15 cellular contexts compared by ENCODE assay signal in genomic region chr3:127961963-127962362, GRCh38. TPM values are rescaled to one million over a fixed set of nuclear protein-coding genes. Genes with fewer than 3 reads are reported as not detected.
DNase-seq lines count a peak whose midpoint lies in the region; ATAC-seq and TF ChIP-seq lines count a peak whose summit lies in the region.
"Had no signal": no experiment of that assay in that cellular context is flagged by ENCODE, and none has a peak within 500 bp of the region (broad histone marks: within the 10 kb centered on the region; RNA-seq: fewer than 3 reads in every experiment).

No MANE protein-coding gene starts in this region.

- H3K36me3 ChIP-seq in BE2C, result no peaks in the 10 kb centered on the region
- H3K36me3 ChIP-seq: sigmoid colon, upper lobe of left lung had no signal

- DNase-seq in BE2C (peak; percentile 33), H4 (ENCODE audit: low spot score) (peak; percentile 69), SHP77 (lab: John Stamatoyannopoulos, UW) (peak; percentile 67 to 82), iPS-NIHi11 (ENCODE audit: low spot score) (peak; percentile 34), GM10266 (ENCODE audit: extremely low spot score) (no peak), coronary artery (ENCODE audit: low spot score) (no peak)
- DNase-seq: activated CD4-positive, alpha-beta T cell treated with anti-CD3 and anti-CD28 coated beads for 4 hours; activated effector memory CD4-positive, alpha-beta T cell treated with anti-CD3 and anti-CD28 coated beads, Interleukin-2, amount 50 U/mL, for 16 hours; CD8-positive, alpha-beta memory T cell; dermis blood vessel endothelial cell; sigmoid colon; SK-N-SH had no signal

- no peaks in the 10 kb centered on the region for H3K4me1 ChIP-seq in BE2C
- H3K4me1 ChIP-seq: upper lobe of left lung had no signal

- no peaks in the 10 kb centered on the region for H3K9me3 ChIP-seq in BE2C
- H3K9me3 ChIP-seq: sigmoid colon, upper lobe of left lung had no signal

- no peaks in the 10 kb centered on the region for H3K27me3 ChIP-seq in BE2C
- H3K27me3 ChIP-seq: sigmoid colon, upper lobe of left lung had no signal

- TF ChIP-seq CTCF in BE2C (IDR thresholded peaks at IDR 0.05; ENCODE audit: low read depth, low read length) (no peak), GM10266 (IDR thresholded peaks at IDR 0.05; ENCODE audit: control insufficient read depth, insufficient read depth, low read depth, missing control alignments) (no peak), coronary artery (IDR thresholded peaks at IDR 0.05) (no peak)

- no peak for ATAC-seq in HG03521 (IDR thresholded peaks at IDR 0.05; ENCODE audit: unreplicated experiment)
- ATAC-seq in HG03139 (IDR thresholded peaks at IDR 0.05; ENCODE audit: unreplicated experiment), result no peak

- no peak overlapping the region for H3K4me3 ChIP-seq in BE2C (ENCODE audit: low read depth, low read length)
- no peak overlapping the region for H3K4me3 ChIP-seq in coronary artery
- H3K4me3 ChIP-seq: sigmoid colon, upper lobe of left lung had no signal

- no peak overlapping the region for H3K27ac ChIP-seq in coronary artery
- H3K27ac ChIP-seq: upper lobe of left lung had no signal

RNA-seq across cellular contexts. Expression of gene KBTBD12, which starts 46.9 kb away (rescaled TPM):
- 0.17 TPM for polyA plus RNA-seq in BE2C (2012; ENCODE audit: insufficient read depth, insufficient read length, low read depth)
- total RNA-seq in H4 (2014; rRNA removed; shearing (Covaris generic)), result not detected in 2 replicates
- total RNA-seq: CD8-positive, alpha-beta memory T cell; dermis blood vessel endothelial cell had no signal
- polyA plus RNA-seq: CD8-positive, alpha-beta memory T cell; SK-N-SH had no signal

Comparison
In these comparisons a context has a peak if more than half of its experiments do, and no peak if none do; other contexts are left out.
1. DNase-seq: peak in BE2C (single experiment), H4 (single experiment), SHP77 (2 of 2) and iPS-NIHi11 (single experiment); none in GM10266 (single experiment) and coronary artery (single experiment).